8 cellular contexts compared by ENCODE assay signal in genomic region chr10:87094373-87095240, GRCh38. TPM values are rescaled to one million over a fixed set of nuclear protein-coding genes. Genes with fewer than 3 reads are reported as not detected.
DNase-seq lines count a peak whose midpoint lies in the region; ATAC-seq, FAIRE-seq and TF ChIP-seq lines count a peak whose summit lies in the region.

TSS of gene GLUD1 (minus strand) at chr10:87094843. CDS start at chr10:87094769, 74 bp downstream.
TSS of gene SHLD2 (plus strand) at chr10:87095206. CDS start at chr10:87151355, 56,149 bp downstream.

- H3K23ac ChIP-seq in H1 (ENCODE audit: insufficient read length): no peak within 1 kb of the TSS
- peak within 1 kb of the TSS; percentile 44 to 89 for H3K23ac ChIP-seq in mesenchymal stem cell (ENCODE audit: low read length in 2 of 2)

- H3K56ac ChIP-seq in H1 (replicated peaks; ENCODE audit: insufficient read length, low read depth, low read length): peak within 1 kb of the TSS; percentile 78

- POLR2A ChIA-PET in H1 (lab: Charles Lee; ENCODE audit: partially characterized antibody): interaction anchor here (0.6 to 2.2 kb wide), 3 partner anchors 34 to 337 kb away, joined by 3 to 6 read pairs (median 4); no protein-coding TSS in a partner anchor

- H3K79me2 ChIP-seq in H1 (ENCODE audit: control insufficient read depth in 1 of 2, insufficient read depth in 2 of 2, low read length in 2 of 2): peaks cover 0 to 51% of the 10 kb centered on the region in 2 experiments; a peak in 2 of 4 replicates

- H2BK12ac ChIP-seq in H1 (ENCODE audit: low read depth, low read length): peak within 1 kb of the TSS; percentile 64
- peak within 1 kb of the TSS; percentile 59 to 87 for H2BK12ac ChIP-seq in mesenchymal stem cell (ENCODE audit: low read length in 2 of 2)

- H2AK5ac ChIP-seq in H1 (ENCODE audit: low read depth, low read length) (no peak within 1 kb of the TSS), mesenchymal stem cell (ENCODE audit: low read length, severe bottlenecking) (no peak within 1 kb of the TSS)

- peak within 1 kb of the TSS; percentile 88 for H3K4me3 ChIP-seq in CD4-positive, CD25-positive, alpha-beta regulatory T cell (ENCODE audit: low read depth, low read length)
- H3K4me3 ChIP-seq in H1 (ENCODE audit: extremely low read depth in 1 of 4, insufficient read depth in 2 of 4, low read depth in 3 of 4, low read length in 4 of 4) (peak within 1 kb of the TSS; percentile 61 to 82 (median 71)), mesenchymal stem cell (ENCODE audit: insufficient read depth in 1 of 2, low read depth in 1 of 2, low read length in 2 of 2) (peak within 1 kb of the TSS; percentile 69 to 96)

- H2BK5ac ChIP-seq in H1 (ENCODE audit: low read depth, low read length) (peak within 1 kb of the TSS; percentile 79), mesenchymal stem cell (ENCODE audit: low read depth, low read length, poor library complexity, severe bottlenecking) (peak within 1 kb of the TSS; percentile 96)

- TF ChIP-seq POLR2A in H1 (IDR thresholded peaks at IDR 0.05; ENCODE audit: control extremely low read depth in 1 of 2, low read depth in 2 of 2, low read length in 2 of 2): peak; percentile 69 to 73

- H2AFZ ChIP-seq in H1 (ENCODE audit: low read length): peak within 1 kb of the TSS; percentile 98; the same call in 1 of the 2 replicates
- peak within 1 kb of the TSS; percentile 83 for H2AFZ ChIP-seq in mesenchymal stem cell (ENCODE audit: low read depth, low read length)

- peak; percentile 68 to 73 for ATAC-seq in CD4-positive, CD25-positive, alpha-beta regulatory T cell (ENCODE audit: low read depth in 2 of 2)
- ATAC-seq in GM19351 (IDR thresholded peaks at IDR 0.05; ENCODE audit: unreplicated experiment) (peak; percentile 63), HG03520 (IDR thresholded peaks at IDR 0.05; ENCODE audit: unreplicated experiment) (peak; percentile 63)

- H2BK120ac ChIP-seq in H1 (replicated peaks; ENCODE audit: low read depth, low read length): peak within 1 kb of the TSS; percentile 93
- peak within 1 kb of the TSS; percentile 98 for H2BK120ac ChIP-seq in mesenchymal stem cell (ENCODE audit: low read depth, low read length)

- H3K27me3 Mint-ChIP-seq in CD4-positive, CD25-positive, alpha-beta regulatory T cell: no peaks in the 10 kb centered on the region

- CTCF ChIA-PET in H1 (lab: Charles Lee; ENCODE audit: partially characterized antibody): interaction anchor here (0.6 to 1.6 kb wide), 2 partner anchors 128 to 155 kb away, joined by 3 read pairs; no protein-coding TSS in a partner anchor

- H3K4me2 ChIP-seq in H1 (ENCODE audit: insufficient read depth in 1 of 2, low read depth in 2 of 2, low read length in 2 of 2): peak within 1 kb of the TSS; percentile 87 to 92
- peak within 1 kb of the TSS; percentile 95 for H3K4me2 ChIP-seq in mesenchymal stem cell (ENCODE audit: low read length, poor library complexity, severe bottlenecking)

- DNase-seq in CD4-positive, CD25-positive, alpha-beta regulatory T cell: peak; percentile 84 to 96 (median 87)
- DNase-seq in NK-92 (lab: John Stamatoyannopoulos, UW; ENCODE audit: unreplicated experiment) (peak; percentile 58), H1 (ENCODE audit: low read depth in 1 of 2, low spot score in 2 of 2) (peak; percentile 69 to 89), mesenchymal stem cell (peak; percentile 92)
- DNase-seq in activated CD8-positive, alpha-beta memory T cell treated with anti-CD3 and anti-CD28 coated beads for 4 hours (ENCODE audit: low read depth in 2 of 2): peak; percentile 68 to 75
- peak; percentile 62 for DNase-seq in stimulated activated CD8-positive, alpha-beta memory T cell treated with anti-CD3 and anti-CD28 coated beads, Interleukin-15, amount 100 ng/mL, for 1 hour (ENCODE audit: low read depth)

- H2BK15ac ChIP-seq in H1 (ENCODE audit: low read length) (peak within 1 kb of the TSS; percentile 25; the same call in 1 of the 2 replicates), mesenchymal stem cell (ENCODE audit: low read depth, poor library complexity, severe bottlenecking) (peak within 1 kb of the TSS; percentile 80)

- TF ChIP-seq EP300 in H1 (IDR thresholded peaks at IDR 0.05; ENCODE audit: borderline replicate concordance in 1 of 2, low read depth in 2 of 2, low read length in 2 of 2): peak in 1 of 2 experiments; percentile 27; a peak in 1 of 3 replicates

- peaks cover 65% of the 10 kb centered on the region for H3K4me1 ChIP-seq in CD4-positive, CD25-positive, alpha-beta regulatory T cell (ENCODE audit: control insufficient read depth, insufficient read depth, low read length, poor library complexity, severe bottlenecking)
- peaks cover 0 to 5% (median 1%) of the 10 kb centered on the region in 4 experiments; a peak in 2 of 7 replicates for H3K4me1 ChIP-seq in H1 (replicated peaks in 1 of 4; ENCODE audit: control insufficient read depth in 3 of 4, insufficient read depth in 4 of 4, low read length in 3 of 4)
- peaks cover 7% of the 10 kb centered on the region for H3K4me1 ChIP-seq in mesenchymal stem cell (ENCODE audit: control insufficient read depth, insufficient read depth, low read depth, low read length)

- H3K36me3 ChIP-seq in CD4-positive, CD25-positive, alpha-beta regulatory T cell (ENCODE audit: control insufficient read depth, insufficient read depth, low read length): peaks cover 4% of the 10 kb centered on the region
- H3K36me3 ChIP-seq in H1 (ENCODE audit: control insufficient read depth in 2 of 4, insufficient read depth in 4 of 4, low read length in 3 of 4): peaks cover 0 to 4% (median 0%) of the 10 kb centered on the region in 4 experiments; a peak in 1 of 8 replicates
- peaks cover 6 to 24% of the 10 kb centered on the region in 2 experiments for H3K36me3 ChIP-seq in mesenchymal stem cell (ENCODE audit: control insufficient read depth in 1 of 2, insufficient read depth in 2 of 2, low read depth in 1 of 2, low read length in 2 of 2)

- H3K9me3 Mint-ChIP-seq in CD4-positive, CD25-positive, alpha-beta regulatory T cell: peaks cover 0 to 2% (median 0%) of the 10 kb centered on the region in 7 donors

- H3K9me3 ChIP-seq in CD4-positive, CD25-positive, alpha-beta regulatory T cell (ENCODE audit: control insufficient read depth in 2 of 2, low read length in 2 of 2): no peaks in the 10 kb centered on the region
- H3K9me3 ChIP-seq in H1 (ENCODE audit: insufficient read depth in 2 of 2, low read depth in 1 of 2, low read length in 1 of 2): no peaks in the 10 kb centered on the region
- no peaks in the 10 kb centered on the region for H3K9me3 ChIP-seq in mesenchymal stem cell (ENCODE audit: control insufficient read depth, low read length)

- H4K91ac ChIP-seq in H1 (replicated peaks; ENCODE audit: insufficient read length, low read length) (peak within 1 kb of the TSS; percentile 85), mesenchymal stem cell (ENCODE audit: low read length) (peak within 1 kb of the TSS; percentile 92)

- peak within 1 kb of the TSS; percentile 92 to 97 (median 95) for H3K27ac Mint-ChIP-seq in CD4-positive, CD25-positive, alpha-beta regulatory T cell

- H3K27ac ChIP-seq in CD4-positive, CD25-positive, alpha-beta regulatory T cell (ENCODE audit: insufficient read depth, low read length, poor library complexity, severe bottlenecking): peak within 1 kb of the TSS; percentile 96
- H3K27ac ChIP-seq in H1 (ENCODE audit: low read depth, low read length): peak within 1 kb of the TSS; percentile 69; the same call in 1 of the 2 replicates
- peak within 1 kb of the TSS; percentile 72 for H3K27ac ChIP-seq in mesenchymal stem cell (ENCODE audit: low read length, poor library complexity, severe bottlenecking)

- WGBS in H1 (ENCODE audit: extremely low coverage in 1 of 2, insufficient coverage in 1 of 2, insufficient read length in 1 of 2, insufficient replicate concordance in 2 of 2, low coverage in 1 of 2, low lambda C conversion rate in 2 of 2, missing lambda C conversion rate in 1 of 2), 2 experiments: 2% methylated on average over 34 of the region's 112 CpGs; no CpG with 5 or more reads in 1 of the 2 experiments
- 0% methylated on average over 47 of the region's 112 CpGs for WGBS in mesenchymal stem cell

- H3K9ac ChIP-seq in H1 (replicated peaks in 1 of 4; ENCODE audit: extremely low read depth in 1 of 4, low read depth in 3 of 4, low read length in 3 of 4) (peak within 1 kb of the TSS; percentile 81 to 91 (median 88)), mesenchymal stem cell (ENCODE audit: low read length) (peak within 1 kb of the TSS; percentile 96)

- H3K27me3 ChIP-seq in CD4-positive, CD25-positive, alpha-beta regulatory T cell (ENCODE audit: control insufficient read depth, insufficient read depth, low read length): no peaks in the 10 kb centered on the region
- H3K27me3 ChIP-seq in H1 (replicated peaks in 1 of 4; ENCODE audit: control insufficient read depth in 3 of 4, extremely low read depth in 1 of 4, insufficient read depth in 3 of 4, low read length in 3 of 4) (no peaks in the 10 kb centered on the region), mesenchymal stem cell (ENCODE audit: control insufficient read depth in 1 of 2, insufficient read depth in 1 of 2, low read length in 2 of 2) (no peaks in the 10 kb centered on the region)

- H3K4ac ChIP-seq in H1 (replicated peaks; ENCODE audit: insufficient read length, low read depth, low read length) (peak within 1 kb of the TSS; percentile 90), mesenchymal stem cell (ENCODE audit: low read depth in 1 of 2, low read length in 2 of 2) (peak within 1 kb of the TSS; percentile 84 to 99)

- TF ChIP-seq CTCF in H1 (IDR thresholded peaks at IDR 0.05; ENCODE audit: control extremely low read depth in 1 of 3, insufficient read depth in 1 of 3, low read depth in 1 of 3, low read length in 3 of 3): no peak

- H3K79me1 ChIP-seq in H1 (ENCODE audit: low read depth, low read length): no peaks in the 10 kb centered on the region
- no peaks in the 10 kb centered on the region for H3K79me1 ChIP-seq in mesenchymal stem cell (replicated peaks; ENCODE audit: low read length, poor library complexity, severe bottlenecking)

- peak within 1 kb of the TSS; percentile 96 to 98 (median 97) for H3K4me3 Mint-ChIP-seq in CD4-positive, CD25-positive, alpha-beta regulatory T cell

- H3K23me2 ChIP-seq in H1 (ENCODE audit: low read depth, low read length): peaks cover 9% of the 10 kb centered on the region; the same call in 1 of the 2 replicates

- H4K8ac ChIP-seq in H1 (ENCODE audit: extremely low read depth, insufficient read depth, low read length) (peak within 1 kb of the TSS; percentile 96), mesenchymal stem cell (ENCODE audit: low read length) (peak within 1 kb of the TSS; percentile 94)

- H3K14ac ChIP-seq in H1 (ENCODE audit: insufficient read length) (no peak within 1 kb of the TSS), mesenchymal stem cell (ENCODE audit: low read length in 2 of 2) (peak within 1 kb of the TSS; percentile 99 to 100)

- peaks cover 2 to 4% of the 10 kb centered on the region in 2 experiments for H4K20me1 ChIP-seq in H1 (replicated peaks in 1 of 2; ENCODE audit: control insufficient read depth in 1 of 2, insufficient read depth in 2 of 2, low read length in 2 of 2)

- H3K36me3 Mint-ChIP-seq in CD4-positive, CD25-positive, alpha-beta regulatory T cell: peaks cover 14% of the 10 kb centered on the region

- no peak within 1 kb of the TSS for H2BK20ac ChIP-seq in H1 (ENCODE audit: low read length)

- peak within 1 kb of the TSS; percentile 94 for H4K5ac ChIP-seq in H1 (ENCODE audit: insufficient read length, low read depth, low read length)

- H3K4me1 Mint-ChIP-seq in CD4-positive, CD25-positive, alpha-beta regulatory T cell: peaks cover 38 to 69% (median 46%) of the 10 kb centered on the region in 4 donors

- TF ChIP-seq RAD21 in H1 (IDR thresholded peaks at IDR 0.05 in 1 of 2, conservative IDR thresholded peaks at IDR 0.05 in 1 of 2; ENCODE audit: low read depth in 2 of 2, low read length in 2 of 2): peak in 1 of 2 experiments; percentile 9; a peak in 1 of 4 replicates

- FAIRE-seq in H1 (lab: Jason Lieb, UNC): no peak

- H3K18ac ChIP-seq in H1 (ENCODE audit: extremely low read depth, low read length) (peak within 1 kb of the TSS; percentile 44), mesenchymal stem cell (ENCODE audit: low read depth in 1 of 2, low read length in 2 of 2) (peak within 1 kb of the TSS; percentile 85 to 95)

RNA-seq across cellular contexts. Expression of gene GLUD1, which starts in this region (rescaled TPM):
- 124 TPM for total RNA-seq in CD4-positive, CD25-positive, alpha-beta regulatory T cell
- 100 to 1,000 TPM; 122 to 157 (median 130) TPM for polyA plus RNA-seq in CD4-positive, CD25-positive, alpha-beta regulatory T cell
- 93.6 and 96.2 TPM in 2 replicates for total RNA-seq in H1 (2021; fragmentation: NEBNext Ultra II Directional; extraction: Animal tissue kit (Norgen Biotek cat#: 25700))
- polyA plus RNA-seq in H1 (2011; rRNA removed): 29.6 and 41.0 TPM in 2 replicates
- polyA plus RNA-seq in H1 (2011; cell fraction: cytosol; rRNA removed): 50.9 TPM
- polyA plus RNA-seq in H1 (2011; cell fraction: nucleus; rRNA removed): 34.0 TPM
- polyA plus RNA-seq in H1 (2012, experiment 1 of 2): 60.2 to 74.7 TPM (median 69.2 TPM) in 4 replicates
- polyA plus RNA-seq in H1 (2012, experiment 2 of 2): 19.3 TPM
- polyA plus RNA-seq in H1 (2013, experiment 1 of 2): 58.7 TPM
- polyA plus RNA-seq in H1 (2013, experiment 2 of 2): 55.8 TPM
- 88.1 and 101 TPM in 2 replicates for polyA minus RNA-seq in H1 (2011; rRNA and poly(A)+ RNA removed)
- 52.0 TPM for polyA minus RNA-seq in H1 (2011; cell fraction: cytosol; rRNA and poly(A)+ RNA removed)
- polyA minus RNA-seq in H1 (2011; cell fraction: nucleus; rRNA and poly(A)+ RNA removed): 43.4 TPM
- 78.1 TPM for polyA plus RNA-seq in mesenchymal stem cell (2013, experiment 1 of 2)
- polyA plus RNA-seq in mesenchymal stem cell (2013, experiment 2 of 2): 78.6 TPM

RNA-seq across cellular contexts. Expression of gene SHLD2, which starts in this region (rescaled TPM):
- total RNA-seq in CD4-positive, CD25-positive, alpha-beta regulatory T cell: 30.5 TPM
- polyA plus RNA-seq in CD4-positive, CD25-positive, alpha-beta regulatory T cell: 10 to 100 TPM; 20.9 to 32.8 (median 22.8) TPM
- 31.6 and 32.4 TPM in 2 replicates for total RNA-seq in H1 (2021; fragmentation: NEBNext Ultra II Directional; extraction: Animal tissue kit (Norgen Biotek cat#: 25700))
- polyA plus RNA-seq in H1 (2011; rRNA removed): 4.5 and 7.9 TPM in 2 replicates
- 8.4 TPM for polyA plus RNA-seq in H1 (2011; cell fraction: cytosol; rRNA removed)
- 17.8 TPM for polyA plus RNA-seq in H1 (2011; cell fraction: nucleus; rRNA removed)
- polyA plus RNA-seq in H1 (2012, experiment 1 of 2): 9.2 to 17.4 TPM (median 11.4 TPM) in 4 replicates
- 1.1 TPM for polyA plus RNA-seq in H1 (2012, experiment 2 of 2)
- polyA plus RNA-seq in H1 (2013, experiment 1 of 2): 30.4 TPM
- 29.3 TPM for polyA plus RNA-seq in H1 (2013, experiment 2 of 2)
- 16.1 and 25.1 TPM in 2 replicates for polyA minus RNA-seq in H1 (2011; rRNA and poly(A)+ RNA removed)
- polyA minus RNA-seq in H1 (2011; cell fraction: cytosol; rRNA and poly(A)+ RNA removed): 13.4 TPM
- polyA minus RNA-seq in H1 (2011; cell fraction: nucleus; rRNA and poly(A)+ RNA removed): 55.0 TPM
- polyA plus RNA-seq in mesenchymal stem cell (2013, experiment 1 of 2): 18.6 TPM
- polyA plus RNA-seq in mesenchymal stem cell (2013, experiment 2 of 2): 18.6 TPM

Comparison
In these comparisons a context has a peak if more than half of its experiments do, and no peak if none do; other contexts are left out.
1. Peak in every context shown above with its lines: DNase-seq, ATAC-seq, H3K4me3 ChIP-seq and H3K27ac ChIP-seq.